In genomic region chr6:35583893-35584688, GRCh38 we compare ENCODE assay signal across 9 cellular contexts.
DNase-seq lines count a peak whose midpoint lies in the region; ATAC-seq, FAIRE-seq and TF ChIP-seq lines count a peak whose summit lies in the region.
"Had no signal": no experiment of that assay in that cellular context is flagged by ENCODE, and none has a peak within 500 bp of the region (broad histone marks: within the 10 kb centered on the region; RNA-seq: fewer than 3 reads in every experiment).

No MANE protein-coding gene starts in this region.

- H3K9ac ChIP-seq in MM.1S (ENCODE audit: low read length) = no peak overlapping the region

- peaks cover 7% of the 10 kb centered on the region; the same call in 1 of the 2 replicates for H3F3A ChIP-seq in MM.1S (ENCODE audit: insufficient read depth, low read length)

- H3K27ac Mint-ChIP-seq in activated naive CD4-positive, alpha-beta T cell treated with anti-CD3 and anti-CD28 coated beads, Interleukin-2, amount 50 U/mL, for 24 hours = peak overlapping the region; percentile 83
- H3K27ac Mint-ChIP-seq in glutamatergic neuron (ENCODE audit: unreplicated experiment) = no peak overlapping the region
- H3K27ac Mint-ChIP-seq in progenitor cell of endocrine pancreas = no peak overlapping the region

- H3K27ac ChIP-seq in MM.1S (ENCODE audit: low read length) = no peak overlapping the region

- H3K4me2 ChIP-seq in MM.1S (ENCODE audit: low read depth, low read length) = no peak overlapping the region

- no peaks in the 10 kb centered on the region for H3K36me3 ChIP-seq in MM.1S (replicated peaks; ENCODE audit: insufficient read depth, low read length)

- no peaks in the 10 kb centered on the region for H3K27me3 Mint-ChIP-seq in activated naive CD4-positive, alpha-beta T cell treated with anti-CD3 and anti-CD28 coated beads, Interleukin-2, amount 50 U/mL, for 24 hours
- H3K27me3 Mint-ChIP-seq in glutamatergic neuron (ENCODE audit: unreplicated experiment) (no peaks in the 10 kb centered on the region), progenitor cell of endocrine pancreas (no peaks in the 10 kb centered on the region)

- no peaks in the 10 kb centered on the region for H3K9me3 Mint-ChIP-seq in activated naive CD4-positive, alpha-beta T cell treated with anti-CD3 and anti-CD28 coated beads, Interleukin-2, amount 50 U/mL, for 24 hours
- H3K9me3 Mint-ChIP-seq in glutamatergic neuron (ENCODE audit: unreplicated experiment) (no peaks in the 10 kb centered on the region), progenitor cell of endocrine pancreas (ENCODE audit: low read depth) (no peaks in the 10 kb centered on the region)

- no peak overlapping the region for H3K4me3 ChIP-seq in MM.1S (ENCODE audit: low read length)

- peaks cover 16% of the 10 kb centered on the region for H3K36me3 Mint-ChIP-seq in activated naive CD4-positive, alpha-beta T cell treated with anti-CD3 and anti-CD28 coated beads, Interleukin-2, amount 50 U/mL, for 24 hours
- H3K36me3 Mint-ChIP-seq in glutamatergic neuron (ENCODE audit: unreplicated experiment) (no peaks in the 10 kb centered on the region), progenitor cell of endocrine pancreas (ENCODE audit: insufficient read depth) (no peaks in the 10 kb centered on the region)

- H4K20me1 ChIP-seq in MM.1S (ENCODE audit: insufficient read depth, low read length) = no peaks in the 10 kb centered on the region

- H2AFZ ChIP-seq in MM.1S (ENCODE audit: low read length) = no peak overlapping the region

- TF ChIP-seq CTCF in MM.1S (IDR thresholded peaks at IDR 0.05; ENCODE audit: low read length) (peak; percentile 80), glutamatergic neuron (IDR thresholded peaks at IDR 0.05; ENCODE audit: partially characterized antibody, unreplicated experiment) (peak; percentile 78), progenitor cell of endocrine pancreas (IDR thresholded peaks at IDR 0.05; ENCODE audit: unreplicated experiment) (peak; percentile 86)

- H3K9me3 ChIP-seq in MM.1S (replicated peaks; ENCODE audit: insufficient read depth, low read length) = no peaks in the 10 kb centered on the region

- no peaks in the 10 kb centered on the region for H3K79me2 ChIP-seq in MM.1S (ENCODE audit: low read length)

- no peak for FAIRE-seq in urothelium cell line (lab: Jason Lieb, UNC)
- FAIRE-seq: colon had no signal

- peaks cover 68% of the 10 kb centered on the region for H3K4me1 Mint-ChIP-seq in activated naive CD4-positive, alpha-beta T cell treated with anti-CD3 and anti-CD28 coated beads, Interleukin-2, amount 50 U/mL, for 24 hours
- H3K4me1 Mint-ChIP-seq in glutamatergic neuron (ENCODE audit: low read depth, unreplicated experiment) = peaks cover 23% of the 10 kb centered on the region
- H3K4me1 Mint-ChIP-seq in progenitor cell of endocrine pancreas (ENCODE audit: low read depth) = no peaks in the 10 kb centered on the region

- DNase-seq in DMS79 (lab: John Stamatoyannopoulos, UW) (peak; percentile 39), MM.1S (peak; percentile 81), glutamatergic neuron (peak; percentile 57), progenitor cell of endocrine pancreas (ENCODE audit: low spot score, unreplicated experiment) (peak; percentile 55), urothelium cell line (ENCODE audit: low spot score) (peak; percentile 46), GOT3 (lab: John Stamatoyannopoulos, UW) (no peak)

- H3K4me3 Mint-ChIP-seq in activated naive CD4-positive, alpha-beta T cell treated with anti-CD3 and anti-CD28 coated beads, Interleukin-2, amount 50 U/mL, for 24 hours = peak overlapping the region; percentile 11
- no peak overlapping the region for H3K4me3 Mint-ChIP-seq in glutamatergic neuron (ENCODE audit: unreplicated experiment)
- H3K4me3 Mint-ChIP-seq in progenitor cell of endocrine pancreas (ENCODE audit: low read depth) = no peak overlapping the region

- H3K4me1 ChIP-seq in MM.1S (ENCODE audit: low read length) = peaks cover 10% of the 10 kb centered on the region

- H3K27me3 ChIP-seq in MM.1S (replicated peaks; ENCODE audit: insufficient read depth, low read length) = no peaks in the 10 kb centered on the region

- H3K9me2 ChIP-seq in MM.1S (replicated peaks; ENCODE audit: insufficient read depth, low read length) = no peaks in the 10 kb centered on the region

- ATAC-seq in SK-N-SH treated with all-trans-retinoic acid at 6 μM for 48 hours = peak; percentile 89

TF ChIP-seq in SK-N-SH treated with all-trans-retinoic acid at 6 μM for 48 hours, 23 proteins besides CTCF, POLR2A, EP300 and RAD21:
- no peak for TF ChIP-seq ISL1 (CRISPR knock-in tag; IDR thresholded peaks at IDR 0.05)
